15 cellular contexts compared by ENCODE assay signal in genomic region chr14:94111276-94112095, GRCh38. TPM values are rescaled to one million over a fixed set of nuclear protein-coding genes. Genes with fewer than 3 reads are reported as not detected.
DNase-seq lines count a peak whose midpoint lies in the region; ATAC-seq and TF ChIP-seq lines count a peak whose summit lies in the region.
"Had no signal": no experiment of that assay in that cellular context is flagged by ENCODE, and none has a peak within 500 bp of the region (broad histone marks: within the 10 kb centered on the region; RNA-seq: fewer than 3 reads in every experiment).

No MANE protein-coding gene starts in this region.

- H3K4me3 Mint-ChIP-seq in nephron progenitor cell = no peak overlapping the region
- H3K4me3 Mint-ChIP-seq: central memory CD8-positive, alpha-beta T cell had no signal

- TF ChIP-seq POLR2A in gastrocnemius medialis (IDR thresholded peaks at IDR 0.05) = no peak

- H3K9me3 ChIP-seq in adipocyte (ENCODE audit: control insufficient read depth, low read length) (no peaks in the 10 kb centered on the region), right atrium auricular region (no peaks in the 10 kb centered on the region), gastrocnemius medialis (no peaks in the 10 kb centered on the region)

- H3K4me1 Mint-ChIP-seq in nephron progenitor cell = peaks cover 52% of the 10 kb centered on the region
- H3K4me1 Mint-ChIP-seq: central memory CD8-positive, alpha-beta T cell had no signal

- intact Hi-C loops in gastrocnemius medialis (cut with DNase I; ENCODE audit: low total_unique reads) = no loop called here

- POLR2A ChIA-PET in HEK293T (lab: Yijun Ruan, JAX) = interaction anchor here (1.1 kb wide), 1 partner anchor 17 kb away, joined by 3 read pairs; no protein-coding TSS in a partner anchor

- peak overlapping the region; percentile 63 for H3K9ac ChIP-seq in adipocyte (ENCODE audit: low read length)

- DNase-seq in adipocyte (ENCODE audit: low read depth) (no peak), right atrium auricular region (ENCODE audit: low spot score) (no peak), gastrocnemius medialis (no peak), NCI-H1694 (lab: John Stamatoyannopoulos, UW) (no peak), HEK293T (ENCODE audit: extremely low spot score) (no peak), nephron progenitor cell (no peak)
- DNase-seq: AML-193; DMS53; NCI-H2081 treated with DMSO at 0.1 percent for 48 hours; NK-92 treated with Interleukin-12 subunit alpha and Interleukin-12 subunit beta, amount 100 ng/mL, for 24 hours; stimulated activated CD4-positive, alpha-beta T cell treated with anti-CD3 and anti-CD28 coated beads, Interleukin-12 subunit alpha, Interleukin-12 subunit beta, amount 100 ng/mL, for 4 hours had no signal

- H3K27me3 ChIP-seq in ACC112 (ENCODE audit: insufficient read depth, low read length) (no peaks in the 10 kb centered on the region), adipocyte (replicated peaks; ENCODE audit: control insufficient read depth, insufficient read depth, low read length) (no peaks in the 10 kb centered on the region), right atrium auricular region (no peaks in the 10 kb centered on the region), gastrocnemius medialis (no peaks in the 10 kb centered on the region)

- H3K36me3 Mint-ChIP-seq in nephron progenitor cell (ENCODE audit: low read depth) = peaks cover 14% of the 10 kb centered on the region

- H3K27ac ChIP-seq in ACC112 (ENCODE audit: low read depth, low read length) = peak overlapping the region; percentile 64; the same call in 1 of the 2 replicates
- H3K27ac ChIP-seq in right atrium auricular region = peak overlapping the region; percentile 83 to 92
- H3K27ac ChIP-seq in gastrocnemius medialis = peak overlapping the region; percentile 68 to 85 (median 80)

- peak overlapping the region; percentile 79 for H3K4me3 ChIP-seq in ACC112 (ENCODE audit: low read depth, low read length)
- peak overlapping the region; percentile 57 for H3K4me3 ChIP-seq in adipocyte (ENCODE audit: low read length)
- H3K4me3 ChIP-seq in right atrium auricular region = peak overlapping the region; percentile 43 to 55
- peak overlapping the region; percentile 37 to 61 (median 42) for H3K4me3 ChIP-seq in gastrocnemius medialis

- TF ChIP-seq CTCF in right atrium auricular region (IDR thresholded peaks at IDR 0.05) (no peak), gastrocnemius medialis (IDR thresholded peaks at IDR 0.05 in 4 of 5, conservative IDR thresholded peaks at IDR 0.05 in 1 of 5) (no peak), nephron progenitor cell (IDR thresholded peaks at IDR 0.05) (no peak)

- H3K4me1 ChIP-seq in ACC112 (ENCODE audit: control insufficient read depth, insufficient read depth, low read length, unreplicated experiment) (peaks cover 42% of the 10 kb centered on the region), adipocyte (ENCODE audit: control insufficient read depth, insufficient read depth, low read length) (peaks cover 60% of the 10 kb centered on the region), right atrium auricular region (peaks cover 0 to 49% of the 10 kb centered on the region in 2 donors), gastrocnemius medialis (peaks cover 0 to 3% of the 10 kb centered on the region in 2 donors)

- H3K79me2 ChIP-seq in ACC112 (ENCODE audit: control insufficient read depth, insufficient read depth, low read length, unreplicated experiment) = peaks cover 24% of the 10 kb centered on the region

- CTCF ChIA-PET in HEK293T (lab: Yijun Ruan, JAX) = interaction anchor here (1.1 kb wide), 1 partner anchor 18 kb away, joined by 3 read pairs; the partner anchor contains the start of gene IFI27L2

- H3K36me3 ChIP-seq in ACC112 (ENCODE audit: insufficient read depth, low read length) (no peaks in the 10 kb centered on the region), adipocyte (ENCODE audit: control insufficient read depth, insufficient read depth, low read length, severe bottlenecking) (no peaks in the 10 kb centered on the region), right atrium auricular region (no peaks in the 10 kb centered on the region), gastrocnemius medialis (no peaks in the 10 kb centered on the region)

- no peak for ATAC-seq in gastrocnemius medialis
- ATAC-seq in GM21619 (IDR thresholded peaks at IDR 0.05; ENCODE audit: unreplicated experiment) = no peak
- ATAC-seq: activated CD4-positive, CD25-positive, alpha-beta regulatory T cell treated with anti-CD3 and anti-CD28 coated beads, Interleukin-2, amount 50 U/mL, for 24 hours had no signal

- in situ Hi-C loops in gastrocnemius medialis (cut with MboI; ENCODE audit: low sequenced_read_pairs in 4 of 4) = no loop called here

- H3K27me3 Mint-ChIP-seq in nephron progenitor cell (ENCODE audit: low read depth, poor library complexity) = peaks cover 3% of the 10 kb centered on the region

- no peak overlapping the region for H3K27ac Mint-ChIP-seq in nephron progenitor cell

- no peaks in the 10 kb centered on the region for H3K9me3 Mint-ChIP-seq in nephron progenitor cell
- H3K9me3 Mint-ChIP-seq: central memory CD8-positive, alpha-beta T cell had no signal

- no peak overlapping the region for H2AFZ ChIP-seq in ACC112 (ENCODE audit: low read length, unreplicated experiment)

TF ChIP-seq in HEK293T, 16 proteins besides CTCF, POLR2A, EP300 and RAD21:
- TF ChIP-seq LEF1 (IDR thresholded peaks at IDR 0.05; ENCODE audit: borderline replicate concordance) (no peak), TARDBP (IDR thresholded peaks at IDR 0.05) (no peak), L3MBTL2 (conservative IDR thresholded peaks at IDR 0.05) (no peak), FOXM1 (IDR thresholded peaks at IDR 0.05; ENCODE audit: borderline replicate concordance) (no peak), CTBP1 (IDR thresholded peaks at IDR 0.05; ENCODE audit: borderline replicate concordance) (no peak), HDGF (IDR thresholded peaks at IDR 0.05; ENCODE audit: borderline replicate concordance) (no peak), ZNF384 (IDR thresholded peaks at IDR 0.05) (no peak), FOXK2 (IDR thresholded peaks at IDR 0.05) (no peak), PKNOX1 (IDR thresholded peaks at IDR 0.05) (no peak), SP1 (IDR thresholded peaks at IDR 0.05) (no peak), ARNT (IDR thresholded peaks at IDR 0.05) (no peak), FOXA1 (IDR thresholded peaks at IDR 0.05) (no peak), ELF4 (IDR thresholded peaks at IDR 0.05) (no peak), NFRKB (IDR thresholded peaks at IDR 0.05) (no peak), BHLHE40 (IDR thresholded peaks at IDR 0.05; ENCODE audit: borderline replicate concordance) (no peak)
TF ChIP-seq in HEK293T: peak in this region for 0.

RNA-seq across cellular contexts. Expression of gene IFI27, which starts 0.9 kb away (rescaled TPM):
- total RNA-seq in right atrium auricular region (100 to 1,000 TPM; 140 to 229 TPM), gastrocnemius medialis (100 to 1,000 TPM in 3 of 4 donors, 10 to 100 TPM in 1; 65.6 to 179 (median 123) TPM)

RNA-seq across cellular contexts. Expression of gene IFI27L2, which starts 17.9 kb away (rescaled TPM):
- 10 to 100 TPM; 42.9 to 85.1 TPM for total RNA-seq in right atrium auricular region
- 1 to 10 TPM; 1.1 to 9.1 (median 3.3) TPM for total RNA-seq in gastrocnemius medialis

RNA-seq across cellular contexts. Expression of gene IFI27L1, which starts 30.4 kb away (rescaled TPM):
- 10 to 100 TPM; 13.8 to 21.1 TPM for total RNA-seq in right atrium auricular region
- 10 to 100 TPM in 1 of 4 donors, 1 to 10 TPM in 3; 7.1 to 10.3 (median 8.3) TPM for total RNA-seq in gastrocnemius medialis

RNA-seq across cellular contexts. Expression of gene DDX24, which starts 30.5 kb away (rescaled TPM):
- total RNA-seq in right atrium auricular region = 100 to 1,000 TPM; 166 to 178 TPM
- 100 to 1,000 TPM; 106 to 200 (median 128) TPM for total RNA-seq in gastrocnemius medialis

Comparison
In these comparisons a context has a peak if more than half of its experiments do, and no peak if none do; other contexts are left out.
1. RNA of gene IFI27L2, which starts 17.9 kb away (total RNA-seq): 42.9 to 85.1 TPM in right atrium auricular region; 1.1 to 9.1 TPM in gastrocnemius medialis; every median in the first group is over 4 times any median in the second.
2. Peak in every context shown above with its lines, with median percentiles within 50 percentile points of each other: H3K27ac ChIP-seq and H3K4me3 ChIP-seq.